18 cellular contexts compared by ENCODE assay signal in the genomic region with DNA sequence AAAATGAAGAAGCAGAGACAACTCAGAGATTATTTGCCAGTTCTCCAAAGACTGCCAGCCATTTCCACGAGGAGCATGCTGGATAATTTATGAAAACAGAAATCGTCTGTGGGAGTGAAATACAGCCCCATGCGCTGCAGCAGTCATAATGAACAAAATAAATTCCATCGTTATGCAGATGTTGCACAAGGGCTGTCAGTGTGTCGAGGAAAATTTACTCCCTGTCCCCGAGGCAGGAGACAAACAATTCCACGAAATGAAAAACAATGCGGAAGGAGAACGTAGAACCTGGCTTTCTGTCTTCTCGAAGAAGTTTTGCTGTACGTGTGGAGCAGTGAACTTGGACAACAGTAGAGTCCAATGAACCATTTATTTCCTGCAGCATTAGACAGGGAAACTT.
DNase-seq lines count a peak whose midpoint lies in the region; FAIRE-seq and TF ChIP-seq lines count a peak whose summit lies in the region.
"Had no signal": no experiment of that assay in that cellular context is flagged by ENCODE, and none has a peak within 500 bp of the region (broad histone marks: within the 10 kb centered on the region; RNA-seq: fewer than 3 reads in every experiment).

No MANE protein-coding gene starts in this region.

- FAIRE-seq in endometrium (lab: Jason Lieb, UNC): peak; percentile 37
- FAIRE-seq: A549, H54 had no signal

- H3K27ac Mint-ChIP-seq in CD4-positive, alpha-beta memory T cell: peak overlapping the region in 1 of 7 donors; percentile 30
- H3K27ac Mint-ChIP-seq: CD4-positive, CD25-positive, alpha-beta regulatory T cell had no signal

- DNase-seq in GM03348 (ENCODE audit: low spot score) (peak; percentile 46), left kidney (ENCODE audit: low read depth, low spot score) (peak; percentile 20), suprapubic skin (ENCODE audit: low spot score in 2 of 2) (no peak), epidermal melanocyte (ENCODE audit: insufficient read length, low spot score) (no peak), NCI-H2107 treated with DMSO at 0.1 percent for 48 hours (lab: John Stamatoyannopoulos, UW; ENCODE audit: unreplicated experiment) (no peak)
- no peak for DNase-seq in CD4-positive, alpha-beta memory T cell
- DNase-seq: CD4-positive, CD25-positive, alpha-beta regulatory T cell; EL; NCI-H1436; NCI-H2029; NCI-H510A; NCI-H774; SJCRH30 had no signal

- H3K4me3 Mint-ChIP-seq in CD4-positive, alpha-beta memory T cell: no peak overlapping the region
- H3K4me3 Mint-ChIP-seq: CD4-positive, CD25-positive, alpha-beta regulatory T cell; IgD-negative memory B cell had no signal

- no peaks in the 10 kb centered on the region for H3K9me3 Mint-ChIP-seq in CD4-positive, alpha-beta memory T cell
- H3K9me3 Mint-ChIP-seq: CD4-positive, CD25-positive, alpha-beta regulatory T cell had no signal

- POLR2A ChIA-PET in CD4-positive, alpha-beta memory T cell (lab: Charles Lee; ENCODE audit: partially characterized antibody): no interaction called here

- 25% methylated on average over 11 of the region's 11 CpGs for WGBS in suprapubic skin

- CTCF ChIA-PET in CD4-positive, alpha-beta memory T cell (lab: Charles Lee; ENCODE audit: partially characterized antibody): no interaction called here

- H3K4me1 Mint-ChIP-seq in CD4-positive, alpha-beta memory T cell: no peaks in the 10 kb centered on the region
- H3K4me1 Mint-ChIP-seq: CD4-positive, CD25-positive, alpha-beta regulatory T cell had no signal

- intact Hi-C loops in CD4-positive, alpha-beta memory T cell (cut with micrococcal nuclease): no loop called here

- no peaks in the 10 kb centered on the region for H3K27me3 ChIP-seq in suprapubic skin
- H3K27me3 ChIP-seq in CD4-positive, alpha-beta memory T cell (ENCODE audit: insufficient read depth, low read length): no peaks in the 10 kb centered on the region
- H3K27me3 ChIP-seq: SJCRH30 had no signal

- no peaks in the 10 kb centered on the region for H3K36me3 ChIP-seq in suprapubic skin
- no peaks in the 10 kb centered on the region for H3K36me3 ChIP-seq in CD4-positive, alpha-beta memory T cell (ENCODE audit: insufficient read depth, low read length)
- H3K36me3 ChIP-seq: SJCRH30 had no signal

- H3K4me3 ChIP-seq in suprapubic skin: peak overlapping the region; percentile 1
- H3K4me3 ChIP-seq in CD4-positive, alpha-beta memory T cell (ENCODE audit: low read length in 2 of 2): no peak overlapping the region
- H3K4me3 ChIP-seq: A549, SJCRH30 had no signal

- no peaks in the 10 kb centered on the region for H3K36me3 Mint-ChIP-seq in CD4-positive, alpha-beta memory T cell
- H3K36me3 Mint-ChIP-seq: CD4-positive, CD25-positive, alpha-beta regulatory T cell had no signal

- TF ChIP-seq EP300 in suprapubic skin (IDR thresholded peaks at IDR 0.05): no peak

- no peak for TF ChIP-seq CTCF in suprapubic skin (IDR thresholded peaks at IDR 0.05)

- H3K27me3 Mint-ChIP-seq in CD4-positive, alpha-beta memory T cell: peaks cover 0 to 1% of the 10 kb centered on the region in 2 donors

- H3K9me3 ChIP-seq in suprapubic skin: no peaks in the 10 kb centered on the region
- no peaks in the 10 kb centered on the region for H3K9me3 ChIP-seq in CD4-positive, alpha-beta memory T cell (ENCODE audit: control insufficient read depth in 1 of 2, low read length in 2 of 2)
- H3K9me3 ChIP-seq: A549, SJCRH30 had no signal

- TF ChIP-seq POLR2A in suprapubic skin (IDR thresholded peaks at IDR 0.05): no peak

- peaks cover 4% of the 10 kb centered on the region for H3K4me1 ChIP-seq in suprapubic skin
- no peaks in the 10 kb centered on the region for H3K4me1 ChIP-seq in CD4-positive, alpha-beta memory T cell (ENCODE audit: insufficient read depth, low read length)
- H3K4me1 ChIP-seq: A549, SJCRH30 had no signal

- H3K27ac ChIP-seq in suprapubic skin: no peak overlapping the region
- H3K27ac ChIP-seq in CD4-positive, alpha-beta memory T cell (ENCODE audit: low read depth, low read length): no peak overlapping the region
- H3K27ac ChIP-seq: A549, RWPE1, SJCRH30 had no signal

Comparison
In these comparisons a context has a peak if more than half of its experiments do, and no peak if none do; other contexts are left out.
1. DNase-seq: peak in GM03348 (single experiment) and left kidney (single experiment); none in suprapubic skin (0 of 2), epidermal melanocyte (single experiment), NCI-H2107 treated with DMSO at 0.1 percent for 48 hours (single experiment) and CD4-positive, alpha-beta memory T cell (0 of 5).